Comparison of ENCODE assay signal across 26 cellular contexts in genomic region chr5:153081385-153081784, GRCh38.
DNase-seq lines count a peak whose midpoint lies in the region; TF ChIP-seq lines count a peak whose summit lies in the region.
"Had no signal": no experiment of that assay in that cellular context is flagged by ENCODE, and none has a peak within 500 bp of the region (broad histone marks: within the 10 kb centered on the region; RNA-seq: fewer than 3 reads in every experiment).

No MANE protein-coding gene starts in this region.

- no peak overlapping the region for H3K4me3 ChIP-seq in mammary epithelial cell (replicated peaks in 1 of 3; ENCODE audit: insufficient read depth in 1 of 3, low read depth in 2 of 3, low read length in 3 of 3)
- H3K4me3 ChIP-seq in neural cell (ENCODE audit: low read length) = no peak overlapping the region
- H3K4me3 ChIP-seq: cardiac muscle cell, gastrocnemius medialis, GM23338, left ventricle myocardium inferior, transverse colon had no signal

- no peak overlapping the region for H3K27ac ChIP-seq in mammary epithelial cell (ENCODE audit: insufficient read depth, low read depth, low read length)
- no peak overlapping the region for H3K27ac ChIP-seq in neural cell (ENCODE audit: low read length)
- H3K27ac ChIP-seq: cardiac muscle cell, gastrocnemius medialis, HL-60, left ventricle myocardium inferior, transverse colon had no signal

- H3K27me3 ChIP-seq in mammary epithelial cell (ENCODE audit: insufficient read depth, low read length) (no peaks in the 10 kb centered on the region), neural cell (ENCODE audit: insufficient read depth, low read depth, low read length) (no peaks in the 10 kb centered on the region)
- H3K27me3 ChIP-seq: cardiac muscle cell, gastrocnemius medialis, transverse colon had no signal

- H2AFZ ChIP-seq in mammary epithelial cell (ENCODE audit: low read depth, low read length) (no peak overlapping the region), neural cell (ENCODE audit: low read depth, low read length) (no peak overlapping the region)
- H2AFZ ChIP-seq: GM23338 had no signal

- no peaks in the 10 kb centered on the region for H3K36me3 Mint-ChIP-seq in progenitor cell of endocrine pancreas (ENCODE audit: insufficient read depth)
- H3K36me3 Mint-ChIP-seq: activated CD4-positive, alpha-beta memory T cell treated with anti-CD3 and anti-CD28 coated beads for 36 hours; natural killer cell had no signal

- TF ChIP-seq CTCF in mammary epithelial cell (conservative IDR thresholded peaks at IDR 0.05 in 1 of 2, IDR thresholded peaks at IDR 0.05 in 1 of 2; ENCODE audit: extremely low read depth in 1 of 2, insufficient read depth in 1 of 2, low read depth in 1 of 2, low read length in 2 of 2) (no peak), neural cell (IDR thresholded peaks at IDR 0.05; ENCODE audit: poor library complexity, severe bottlenecking) (no peak), progenitor cell of endocrine pancreas (IDR thresholded peaks at IDR 0.05; ENCODE audit: unreplicated experiment) (no peak)

- no peaks in the 10 kb centered on the region for H3K36me3 ChIP-seq in mammary epithelial cell (ENCODE audit: insufficient read depth, low read length)
- no peaks in the 10 kb centered on the region for H3K36me3 ChIP-seq in neural cell (ENCODE audit: insufficient read depth, low read length)
- H3K36me3 ChIP-seq: cardiac muscle cell, gastrocnemius medialis, left ventricle myocardium inferior, transverse colon had no signal

- DNase-seq in ELR (ENCODE audit: low read depth) (peak; percentile 3), NCI-H146 (lab: John Stamatoyannopoulos, UW) (peak; percentile 57), mammary epithelial cell (peak; percentile 68), progenitor cell of endocrine pancreas (ENCODE audit: low spot score, unreplicated experiment) (no peak), LoVo (ENCODE audit: low spot score) (no peak)
- no peak for DNase-seq in activated CD4-positive, alpha-beta T cell treated with anti-CD3 and anti-CD28 coated beads, Interleukin-2, amount 50 U/mL, for 4 hours
- DNase-seq: activated CD4-positive, alpha-beta memory T cell treated with anti-CD3 and anti-CD28 coated beads for 36 hours; activated naive CD4-positive, alpha-beta T cell treated with anti-CD3 and anti-CD28 coated beads, Interleukin-2, amount 50 U/mL, for 16 hours; cortex of kidney; DMS153; effector memory CD8-positive, alpha-beta T cell; gastrocnemius medialis; left ventricle myocardium inferior; natural killer cell; NCI-H1105 treated with DMSO at 0.1 percent for 48 hours; NCI-H2029 treated with DMSO at 0.1 percent for 48 hours; NCI-H446 treated with DMSO at 0.1 percent for 48 hours; retina; stimulated activated CD4-positive, alpha-beta T cell treated with anti-CD3 and anti-CD28 coated beads, Interleukin-2, amount 100 ng/mL, for 24 hours; T-helper 1 cell; transverse colon had no signal

- peaks cover 4% of the 10 kb centered on the region for H3K9me3 ChIP-seq in mammary epithelial cell (replicated peaks; ENCODE audit: insufficient read depth, low read length)
- no peaks in the 10 kb centered on the region for H3K9me3 ChIP-seq in neural cell (ENCODE audit: low read length)
- H3K9me3 ChIP-seq: gastrocnemius medialis, left ventricle myocardium inferior, transverse colon had no signal

- intact Hi-C loops in mammary epithelial cell (cut with micrococcal nuclease) = loop anchor here (5.0 kb wide), 1 partner anchor 89 kb away; no protein-coding TSS in a partner anchor

- H3K4me3 Mint-ChIP-seq in progenitor cell of endocrine pancreas (ENCODE audit: low read depth) = no peak overlapping the region
- H3K4me3 Mint-ChIP-seq: activated CD4-positive, alpha-beta memory T cell treated with anti-CD3 and anti-CD28 coated beads for 36 hours; activated T-helper 17 cell treated with anti-CD3 and anti-CD28 coated beads, Interleukin-2, amount 50 U/mL, for 72 hours; effector memory CD8-positive, alpha-beta T cell; GM23338; natural killer cell had no signal

- H4K20me1 ChIP-seq in mammary epithelial cell (ENCODE audit: insufficient read depth, low read length) = no peaks in the 10 kb centered on the region
- no peaks in the 10 kb centered on the region for H4K20me1 ChIP-seq in neural cell (ENCODE audit: insufficient read depth)

- BruUV-seq in mammary epithelial cell (replicated peaks; lab: Mats Ljungman, UMichigan) = no TSS peak

- H3K79me2 ChIP-seq in mammary epithelial cell (ENCODE audit: insufficient read depth, low read length) (no peaks in the 10 kb centered on the region), neural cell (replicated peaks; ENCODE audit: insufficient read depth, low read length) (no peaks in the 10 kb centered on the region)

- peaks cover 44% of the 10 kb centered on the region for H3K4me1 ChIP-seq in mammary epithelial cell (ENCODE audit: insufficient read depth, low read length)
- H3K4me1 ChIP-seq: gastrocnemius medialis, left ventricle myocardium inferior, transverse colon had no signal

- no peaks in the 10 kb centered on the region for H3F3A ChIP-seq in neural cell (ENCODE audit: insufficient read depth, low read length, poor library complexity, severe bottlenecking)

- H3K9ac ChIP-seq in mammary epithelial cell (ENCODE audit: insufficient read depth, low read length) (no peak overlapping the region), neural cell (ENCODE audit: low read length) (no peak overlapping the region)

- CTCF ChIA-PET in mammary epithelial cell (lab: Charles Lee; ENCODE audit: low non-redundant PET) = no interaction called here

- no peaks in the 10 kb centered on the region for H3K9me3 Mint-ChIP-seq in progenitor cell of endocrine pancreas (ENCODE audit: low read depth)

- 85% methylated on average over 4 of the region's 4 CpGs for WGBS in mammary epithelial cell (ENCODE audit: low coverage, missing lambda C conversion rate)

- TF ChIP-seq EP300 in neural cell (conservative IDR thresholded peaks at IDR 0.05; ENCODE audit: poor library complexity, severe bottlenecking) = peak; percentile 25

- peaks cover 3% of the 10 kb centered on the region for H3K4me1 Mint-ChIP-seq in progenitor cell of endocrine pancreas (ENCODE audit: low read depth)
- H3K4me1 Mint-ChIP-seq: activated T-helper 17 cell treated with anti-CD3 and anti-CD28 coated beads, Interleukin-2, amount 50 U/mL, for 72 hours; natural killer cell had no signal

- no peak for TF ChIP-seq RAD21 in neural cell (conservative IDR thresholded peaks at IDR 0.05)

- H3K9me2 ChIP-seq in neural cell (ENCODE audit: insufficient read depth, low read length) = no peaks in the 10 kb centered on the region

- in situ Hi-C loops in mammary epithelial cell (cut with MboI; ENCODE audit: low sequenced_read_pairs in 2 of 2) = no loop called here

- no peak overlapping the region for H3K27ac Mint-ChIP-seq in progenitor cell of endocrine pancreas
- H3K27ac Mint-ChIP-seq: activated CD4-positive, alpha-beta memory T cell treated with anti-CD3 and anti-CD28 coated beads for 36 hours; activated T-helper 17 cell treated with anti-CD3 and anti-CD28 coated beads, Interleukin-2, amount 50 U/mL, for 72 hours; effector memory CD8-positive, alpha-beta T cell; GM23338; natural killer cell had no signal

- no peaks in the 10 kb centered on the region for H3K27me3 Mint-ChIP-seq in progenitor cell of endocrine pancreas
- H3K27me3 Mint-ChIP-seq: activated CD4-positive, alpha-beta memory T cell treated with anti-CD3 and anti-CD28 coated beads for 36 hours; activated T-helper 17 cell treated with anti-CD3 and anti-CD28 coated beads, Interleukin-2, amount 50 U/mL, for 72 hours; effector memory CD8-positive, alpha-beta T cell had no signal

- H3K4me2 ChIP-seq in mammary epithelial cell (ENCODE audit: insufficient read depth, low read depth, low read length) = no peak overlapping the region
- H3K4me2 ChIP-seq in neural cell (ENCODE audit: low read length) = no peak overlapping the region
- H3K4me2 ChIP-seq: GM23338 had no signal

- dilution Hi-C loops in mammary epithelial cell (cut with HindIII; ENCODE audit: low sequenced_read_pairs) = no loop called here

TF ChIP-seq in neural cell, 6 proteins besides CTCF, POLR2A, EP300 and RAD21:
- TF ChIP-seq TAF1 (IDR thresholded peaks at IDR 0.05; ENCODE audit: low read depth) (no peak), MXI1 (conservative IDR thresholded peaks at IDR 0.05; ENCODE audit: poor library complexity, severe bottlenecking) (no peak), POLR2AphosphoS5 (IDR thresholded peaks at IDR 0.05) (no peak), EZH2 (IDR thresholded peaks at IDR 0.05; ENCODE audit: borderline replicate concordance, insufficient read depth, low read length, poor library complexity, severe bottlenecking) (no peak), REST (IDR thresholded peaks at IDR 0.05; ENCODE audit: borderline replicate concordance) (no peak), SMC3 (conservative IDR thresholded peaks at IDR 0.05; ENCODE audit: poor library complexity) (no peak)

Comparison
In these comparisons a context has a peak if more than half of its experiments do, and no peak if none do; other contexts are left out.
1. DNase-seq: peak in ELR (single experiment), NCI-H146 (single experiment) and mammary epithelial cell (single experiment); none in progenitor cell of endocrine pancreas (single experiment), activated CD4-positive, alpha-beta T cell treated with anti-CD3 and anti-CD28 coated beads, Interleukin-2, amount 50 U/mL, for 4 hours (0 of 2) and LoVo (single experiment).